In genomic region chr10:68742397-68742796, GRCh38 we compare ENCODE assay signal across 25 cellular contexts.
"Had no signal": no experiment of that assay in that cellular context is flagged by ENCODE, and none has a peak within 500 bp of the region (broad histone marks: within the 10 kb centered on the region; RNA-seq: fewer than 3 reads in every experiment).

No MANE protein-coding gene starts in this region.

- H3K4me1 ChIP-seq: body of pancreas, breast epithelium, SJCRH30 had no signal

- DNase-seq: activated CD4-positive, alpha-beta T cell treated with anti-CD3 and anti-CD28 coated beads, Interleukin-2, amount 10 ng/mL, durations not matched to agents 24 days and 14 days; activated CD4-positive, alpha-beta T cell treated with anti-CD3 and anti-CD28 coated beads, Interleukin-2, amount 50 U/mL, for 48 hours; activated CD8-positive, alpha-beta T cell treated with anti-CD3 and anti-CD28 coated beads, Interleukin-2, amount 10 ng/mL, durations not matched to agents 7 days and 5 days; activated gamma-delta T cell; activated naive CD4-positive, alpha-beta T cell treated with Interleukin-2 at 50 U/mL for 16 hours; activated naive CD8-positive, alpha-beta T cell treated with anti-CD3 and anti-CD28 coated beads, Interleukin-2, amount 10 ng/mL, durations not matched to agents 7 days and 5 days; activated T-cell treated with anti-CD3 and anti-CD28 coated beads, Interleukin-2, amount 50 U/mL, for 24 hours; amygdala; body of pancreas; caudate nucleus; NCI-H1105; NCI-H1417 treated with DMSO at 0.1 percent for 48 hours; NCI-H187 treated with DMSO at 0.1 percent for 48 hours; NCI-H2081 treated with DMSO at 0.1 percent for 48 hours; NCI-H226; NCI-H446 treated with DMSO at 0.1 percent for 48 hours; NCI-H524; NCI-H69; SHP77; SJCRH30 had no signal

- H3K27ac ChIP-seq: body of pancreas, breast epithelium, SJCRH30, SK-N-MC had no signal

- H3K9me3 ChIP-seq: body of pancreas, breast epithelium, SJCRH30 had no signal

- FAIRE-seq: astrocyte, TTC549 had no signal

- H3K4me3 ChIP-seq: body of pancreas, breast epithelium, SJCRH30, SK-N-MC had no signal

- H3K27me3 ChIP-seq: body of pancreas, breast epithelium, SJCRH30 had no signal

- ATAC-seq: activated CD8-positive, alpha-beta T cell treated with anti-CD3 and anti-CD28 coated beads, Interleukin-2, amount 10 ng/mL, durations not matched to agents 7 days and 5 days; body of pancreas; Panc1 had no signal
